ENCODE assay signal across 17 cellular contexts in the genomic region with DNA sequence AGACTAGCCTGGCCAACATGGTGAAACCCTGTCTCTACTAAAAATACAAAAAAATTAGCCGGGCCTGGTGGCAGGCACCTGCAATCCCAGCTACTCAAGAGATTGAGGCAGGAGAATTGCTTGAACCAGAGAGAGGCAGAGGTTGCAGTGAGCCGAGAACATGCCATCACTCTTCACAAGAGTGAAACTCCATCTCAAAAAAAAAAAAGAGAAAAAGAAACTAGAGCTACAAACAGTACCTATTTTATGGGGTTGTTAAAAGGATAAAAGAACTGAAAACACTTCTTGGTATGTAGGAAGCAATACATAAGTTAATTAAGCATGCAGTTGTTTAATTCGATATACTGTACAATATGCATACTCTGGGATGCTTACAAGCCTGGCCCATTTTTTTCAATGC.
"Had no signal": no experiment of that assay in that cellular context is flagged by ENCODE, and none has a peak within 500 bp of the region (broad histone marks: within the 10 kb centered on the region; RNA-seq: fewer than 3 reads in every experiment).

No MANE protein-coding gene starts in this region.

- H3K27me3 Mint-ChIP-seq: activated CD4-positive, alpha-beta T cell treated with anti-CD3 and anti-CD28 coated beads, Interleukin-2, amount 10 ng/mL, durations not matched to agents 7 days and 5 days; activated naive CD8-positive, alpha-beta T cell treated with anti-CD3 and anti-CD28 coated beads, Interleukin-2, amount 10 ng/mL, durations not matched to agents 7 days and 5 days; central memory CD8-positive, alpha-beta T cell; naive B cell had no signal

- H3K9me3 Mint-ChIP-seq: naive B cell had no signal

- H3K27me3 ChIP-seq: ovary, thyroid gland had no signal

- H3K36me3 ChIP-seq: left ventricle myocardium inferior, ovary, thyroid gland had no signal

- H3K4me3 Mint-ChIP-seq: activated CD4-positive, alpha-beta T cell treated with anti-CD3 and anti-CD28 coated beads, Interleukin-2, amount 10 ng/mL, durations not matched to agents 7 days and 5 days; activated naive CD8-positive, alpha-beta T cell treated with anti-CD3 and anti-CD28 coated beads, Interleukin-2, amount 10 ng/mL, durations not matched to agents 7 days and 5 days; activated T-helper 1 cell treated with anti-CD3 and anti-CD28 coated beads, Interleukin-12 subunit alpha, Interleukin-12 subunit beta, Interleukin-2, Interleukin-4 antibody, amounts not matched to agents 30 ng/mL and 10 ng/mL and 1 ng/mL, durations not matched to agents 14 hours and 24 hours and 36 hours; brain; central memory CD8-positive, alpha-beta T cell; naive B cell; stimulated activated effector memory CD8-positive, alpha-beta T cell treated with anti-CD3 and anti-CD28 coated beads, Interleukin-12 subunit alpha, Interleukin-12 subunit beta, amount 100 ng/mL, for 72 hours had no signal

- ATAC-seq: stimulated activated effector memory CD8-positive, alpha-beta T cell treated with anti-CD3 and anti-CD28 coated beads, Interleukin-12 subunit alpha, Interleukin-12 subunit beta, amount 100 ng/mL, for 72 hours had no signal

- H3K9me3 ChIP-seq: ovary, thyroid gland had no signal

- H3K4me1 ChIP-seq: left ventricle myocardium inferior had no signal

- H3K27ac Mint-ChIP-seq: activated CD4-positive, alpha-beta T cell treated with anti-CD3 and anti-CD28 coated beads, Interleukin-2, amount 10 ng/mL, durations not matched to agents 7 days and 5 days; activated naive CD8-positive, alpha-beta T cell treated with anti-CD3 and anti-CD28 coated beads, Interleukin-2, amount 10 ng/mL, durations not matched to agents 7 days and 5 days; activated T-helper 1 cell treated with anti-CD3 and anti-CD28 coated beads, Interleukin-12 subunit alpha, Interleukin-12 subunit beta, Interleukin-2, Interleukin-4 antibody, amounts not matched to agents 30 ng/mL and 10 ng/mL and 1 ng/mL, durations not matched to agents 14 hours and 24 hours and 36 hours; brain; naive B cell; stimulated activated effector memory CD8-positive, alpha-beta T cell treated with anti-CD3 and anti-CD28 coated beads, Interleukin-12 subunit alpha, Interleukin-12 subunit beta, amount 100 ng/mL, for 72 hours had no signal

- H3K36me3 Mint-ChIP-seq: activated naive CD8-positive, alpha-beta T cell treated with anti-CD3 and anti-CD28 coated beads, Interleukin-2, amount 10 ng/mL, durations not matched to agents 7 days and 5 days; brain; naive B cell; stimulated activated effector memory CD8-positive, alpha-beta T cell treated with anti-CD3 and anti-CD28 coated beads, Interleukin-12 subunit alpha, Interleukin-12 subunit beta, amount 100 ng/mL, for 72 hours had no signal

- H3K4me3 ChIP-seq: coronary artery, left ventricle myocardium inferior, ovary, thyroid gland had no signal

- H3K4me1 Mint-ChIP-seq: activated CD4-positive, alpha-beta T cell treated with anti-CD3 and anti-CD28 coated beads, Interleukin-2, amount 10 ng/mL, durations not matched to agents 7 days and 5 days; activated naive CD8-positive, alpha-beta T cell treated with anti-CD3 and anti-CD28 coated beads, Interleukin-2, amount 10 ng/mL, durations not matched to agents 7 days and 5 days; brain; central memory CD8-positive, alpha-beta T cell; naive B cell; stimulated activated effector memory CD8-positive, alpha-beta T cell treated with anti-CD3 and anti-CD28 coated beads, Interleukin-12 subunit alpha, Interleukin-12 subunit beta, amount 100 ng/mL, for 72 hours had no signal

- DNase-seq: activated CD4-positive, alpha-beta T cell treated with anti-CD3 and anti-CD28 coated beads, Interleukin-2, amount 10 ng/mL, durations not matched to agents 7 days and 5 days; activated CD8-positive, alpha-beta memory T cell treated with anti-CD3 and anti-CD28 coated beads, Interleukin-2, amount 50 U/mL, for 48 hours; activated naive CD4-positive, alpha-beta T cell; activated naive CD8-positive, alpha-beta T cell treated with anti-CD3 and anti-CD28 coated beads, Interleukin-2, amount 10 ng/mL, durations not matched to agents 7 days and 5 days; foreskin fibroblast; glutamatergic neuron; hypothalamus; kidney; left ventricle myocardium inferior; naive B cell; ovary; thyroid gland had no signal

- H3K27ac ChIP-seq: coronary artery, left ventricle myocardium inferior, ovary, thyroid gland had no signal
